8 cellular contexts compared by ENCODE assay signal in genomic region chr2:203533696-203534471, GRCh38. TPM values are rescaled to one million over a fixed set of nuclear protein-coding genes. Genes with fewer than 3 reads are reported as not detected.
A peak's percentile ranks its signal among the peaks of the same experiment; 100 is the strongest.
DNase-seq lines count a peak whose midpoint lies in the region; ATAC-seq lines count a peak whose summit lies in the region.

No MANE protein-coding gene starts in this region.

- ATAC-seq in activated CD4-positive, alpha-beta T cell treated with anti-CD3 and anti-CD28 coated beads for 36 hours = peak; percentile 43
- peak; percentile 69 for ATAC-seq in central memory CD8-positive, alpha-beta T cell (replicated peaks; ENCODE audit: extremely low read depth, poor library complexity, severe bottlenecking)
- no peak for ATAC-seq in GM19463 (IDR thresholded peaks at IDR 0.05; ENCODE audit: unreplicated experiment)

- peak overlapping the region; percentile 32 for H3K9ac ChIP-seq in NT2/D1 (ENCODE audit: insufficient read length, low read depth)
- H3K9ac ChIP-seq in mesenchymal stem cell (ENCODE audit: low read length) = peak overlapping the region; percentile 86

- no peak overlapping the region for H2BK5ac ChIP-seq in mesenchymal stem cell (ENCODE audit: low read depth, low read length, poor library complexity, severe bottlenecking)

- H2BK12ac ChIP-seq in mesenchymal stem cell (ENCODE audit: low read length in 2 of 2) = no peak overlapping the region

- no peak overlapping the region for H2AFZ ChIP-seq in mesenchymal stem cell (ENCODE audit: low read depth, low read length)

- no peak overlapping the region for H4K91ac ChIP-seq in mesenchymal stem cell (ENCODE audit: low read length)

- CTCF ChIA-PET in activated CD4-positive, alpha-beta T cell treated with anti-CD3 and anti-CD28 coated beads for 36 hours (lab: Charles Lee) = interaction anchor here (0.7 to 1.6 kb wide), 7 partner anchors 21 to 945 kb away, joined by 3 to 7 read pairs (median 3); no protein-coding TSS in a partner anchor

- no peaks in the 10 kb centered on the region for H3K27me3 ChIP-seq in NT2/D1 (ENCODE audit: insufficient read depth, insufficient read length)
- H3K27me3 ChIP-seq in mesenchymal stem cell (ENCODE audit: control insufficient read depth in 1 of 2, insufficient read depth in 1 of 2, low read length in 2 of 2) = no peaks in the 10 kb centered on the region

- H2BK15ac ChIP-seq in mesenchymal stem cell (ENCODE audit: low read depth, poor library complexity, severe bottlenecking) = no peak overlapping the region

- no peak overlapping the region for H3K23ac ChIP-seq in mesenchymal stem cell (ENCODE audit: low read length in 2 of 2)

- no peak overlapping the region for H3K14ac ChIP-seq in mesenchymal stem cell (ENCODE audit: low read length in 2 of 2)

- H3K4me3 Mint-ChIP-seq in activated CD4-positive, alpha-beta T cell treated with anti-CD3 and anti-CD28 coated beads for 36 hours = peak overlapping the region; percentile 74
- peak overlapping the region; percentile 81 for H3K4me3 Mint-ChIP-seq in central memory CD8-positive, alpha-beta T cell

- DNase-seq in activated CD4-positive, alpha-beta T cell treated with anti-CD3 and anti-CD28 coated beads for 36 hours = peak; percentile 27
- no peak for DNase-seq in activated CD4-positive, alpha-beta T cell treated with anti-CD3 and anti-CD28 coated beads for 1 hour
- DNase-seq in NT2/D1 (ENCODE audit: low read depth, low spot score) (no peak), mesenchymal stem cell (peak; percentile 78), NCI-H1092 treated with DMSO at 0.1 percent for 48 hours (lab: John Stamatoyannopoulos, UW) (no peak)
- DNase-seq in central memory CD8-positive, alpha-beta T cell (ENCODE audit: low spot score in 2 of 2) = no peak

- no peak overlapping the region for H3K18ac ChIP-seq in mesenchymal stem cell (ENCODE audit: low read depth in 1 of 2, low read length in 2 of 2)

- intact Hi-C loops in activated CD4-positive, alpha-beta T cell treated with anti-CD3 and anti-CD28 coated beads for 36 hours (cut with DNase I, micrococcal nuclease) = loop anchor here (2.0 to 5.0 kb wide), 6 partner anchors 45 to 1157 kb away; partner anchors contain the start of genes BMPR2 (in 1 of the 2) and CD28 (in 1 of the 2)

- H3K27ac Mint-ChIP-seq in activated CD4-positive, alpha-beta T cell treated with anti-CD3 and anti-CD28 coated beads for 36 hours = peak overlapping the region; percentile 28
- H3K27ac Mint-ChIP-seq in central memory CD8-positive, alpha-beta T cell (ENCODE audit: low read depth) = no peak overlapping the region

- H3K27me3 Mint-ChIP-seq in activated CD4-positive, alpha-beta T cell treated with anti-CD3 and anti-CD28 coated beads for 36 hours = peaks cover 9% of the 10 kb centered on the region
- H3K27me3 Mint-ChIP-seq in central memory CD8-positive, alpha-beta T cell = peaks cover 47% of the 10 kb centered on the region

- peaks cover 3% of the 10 kb centered on the region; the same call in 1 of the 2 replicates for H3K9me3 ChIP-seq in NT2/D1 (ENCODE audit: insufficient read depth, low read length)
- H3K9me3 ChIP-seq in mesenchymal stem cell (ENCODE audit: control insufficient read depth, low read length) = no peaks in the 10 kb centered on the region

- no peak overlapping the region for H2AK5ac ChIP-seq in mesenchymal stem cell (ENCODE audit: low read length, severe bottlenecking)

- POLR2A ChIA-PET in activated CD4-positive, alpha-beta T cell treated with anti-CD3 and anti-CD28 coated beads for 36 hours (lab: Charles Lee) = interaction anchor here (0.6 kb wide), 2 partner anchors 170 to 278 kb away, joined by 3 to 6 read pairs; no protein-coding TSS in a partner anchor

- no peaks in the 10 kb centered on the region for H3K36me3 ChIP-seq in NT2/D1 (ENCODE audit: insufficient read depth, insufficient read length, low read length)
- no peaks in the 10 kb centered on the region for H3K36me3 ChIP-seq in mesenchymal stem cell (ENCODE audit: control insufficient read depth in 1 of 2, insufficient read depth in 2 of 2, low read depth in 1 of 2, low read length in 2 of 2)
- H3K36me3 ChIP-seq in urinary bladder (ENCODE audit: insufficient read depth) = no peaks in the 10 kb centered on the region

- no peak overlapping the region for H2BK120ac ChIP-seq in mesenchymal stem cell (ENCODE audit: low read depth, low read length)

- peak overlapping the region; percentile 80 for H3K4me2 ChIP-seq in mesenchymal stem cell (ENCODE audit: low read length, poor library complexity, severe bottlenecking)

- H3K4me1 ChIP-seq in NT2/D1 (ENCODE audit: insufficient read depth, insufficient read length) (no peaks in the 10 kb centered on the region), mesenchymal stem cell (ENCODE audit: control insufficient read depth, insufficient read depth, low read depth, low read length) (no peaks in the 10 kb centered on the region), urinary bladder (ENCODE audit: insufficient read depth) (no peaks in the 10 kb centered on the region)

- peaks cover 18% of the 10 kb centered on the region for H3K9me3 Mint-ChIP-seq in activated CD4-positive, alpha-beta T cell treated with anti-CD3 and anti-CD28 coated beads for 36 hours (ENCODE audit: low read depth)
- peaks cover 9% of the 10 kb centered on the region for H3K9me3 Mint-ChIP-seq in central memory CD8-positive, alpha-beta T cell

- H3K4ac ChIP-seq in mesenchymal stem cell (ENCODE audit: low read depth in 1 of 2, low read length in 2 of 2) = no peak overlapping the region

- WGBS in mesenchymal stem cell = 4% methylated on average over 15 of the region's 18 CpGs
- 4% methylated on average over 18 of the region's 18 CpGs for WGBS in urinary bladder

- peaks cover 30% of the 10 kb centered on the region for H3K4me1 Mint-ChIP-seq in activated CD4-positive, alpha-beta T cell treated with anti-CD3 and anti-CD28 coated beads for 36 hours
- peaks cover 15% of the 10 kb centered on the region for H3K4me1 Mint-ChIP-seq in central memory CD8-positive, alpha-beta T cell

- peaks cover 8% of the 10 kb centered on the region for H3K36me3 Mint-ChIP-seq in activated CD4-positive, alpha-beta T cell treated with anti-CD3 and anti-CD28 coated beads for 36 hours (ENCODE audit: low read depth)
- peaks cover 3% of the 10 kb centered on the region for H3K36me3 Mint-ChIP-seq in central memory CD8-positive, alpha-beta T cell (ENCODE audit: insufficient read depth)

- no peak overlapping the region for H4K8ac ChIP-seq in mesenchymal stem cell (ENCODE audit: low read length)

- H3K79me1 ChIP-seq in mesenchymal stem cell (replicated peaks; ENCODE audit: low read length, poor library complexity, severe bottlenecking) = no peaks in the 10 kb centered on the region

- H3K4me3 ChIP-seq in NT2/D1 (ENCODE audit: insufficient read length, low read depth) = peak overlapping the region; percentile 85
- peak overlapping the region; percentile 39 to 91 for H3K4me3 ChIP-seq in mesenchymal stem cell (ENCODE audit: insufficient read depth in 1 of 2, low read depth in 1 of 2, low read length in 2 of 2)
- H3K4me3 ChIP-seq in urinary bladder (ENCODE audit: low read depth, low read length) = peak overlapping the region; percentile 88

- H3K27ac ChIP-seq in mesenchymal stem cell (ENCODE audit: low read length, poor library complexity, severe bottlenecking) (peak overlapping the region; percentile 9), urinary bladder (ENCODE audit: low read depth) (no peak overlapping the region)

RNA-seq across cellular contexts. Expression of gene RAPH1, which starts 1.2 kb away (rescaled TPM):
- total RNA-seq in activated CD4-positive, alpha-beta T cell treated with anti-CD3 and anti-CD28 coated beads for 36 hours = 1 to 10 TPM; 8.5 to 9.9 TPM
- 14.9 TPM for polyA plus RNA-seq in mesenchymal stem cell (2013, experiment 1 of 2)
- 13.5 TPM for polyA plus RNA-seq in mesenchymal stem cell (2013, experiment 2 of 2)
- 47.7 TPM for total RNA-seq in urinary bladder
- polyA plus RNA-seq in urinary bladder = 5.3 TPM

Comparison
In these comparisons a context has a peak if more than half of its experiments do, and no peak if none do; other contexts are left out.
1. DNase-seq: peak in activated CD4-positive, alpha-beta T cell treated with anti-CD3 and anti-CD28 coated beads for 36 hours (single experiment) and mesenchymal stem cell (single experiment); none in activated CD4-positive, alpha-beta T cell treated with anti-CD3 and anti-CD28 coated beads for 1 hour (single experiment), NT2/D1 (single experiment), central memory CD8-positive, alpha-beta T cell (0 of 2) and NCI-H1092 treated with DMSO at 0.1 percent for 48 hours (single experiment).
2. Peak in every context shown above with its lines, with median percentiles within 50 percentile points of each other: H3K4me3 ChIP-seq.